ENCODE assay signal across 9 cellular contexts in the genomic region with DNA sequence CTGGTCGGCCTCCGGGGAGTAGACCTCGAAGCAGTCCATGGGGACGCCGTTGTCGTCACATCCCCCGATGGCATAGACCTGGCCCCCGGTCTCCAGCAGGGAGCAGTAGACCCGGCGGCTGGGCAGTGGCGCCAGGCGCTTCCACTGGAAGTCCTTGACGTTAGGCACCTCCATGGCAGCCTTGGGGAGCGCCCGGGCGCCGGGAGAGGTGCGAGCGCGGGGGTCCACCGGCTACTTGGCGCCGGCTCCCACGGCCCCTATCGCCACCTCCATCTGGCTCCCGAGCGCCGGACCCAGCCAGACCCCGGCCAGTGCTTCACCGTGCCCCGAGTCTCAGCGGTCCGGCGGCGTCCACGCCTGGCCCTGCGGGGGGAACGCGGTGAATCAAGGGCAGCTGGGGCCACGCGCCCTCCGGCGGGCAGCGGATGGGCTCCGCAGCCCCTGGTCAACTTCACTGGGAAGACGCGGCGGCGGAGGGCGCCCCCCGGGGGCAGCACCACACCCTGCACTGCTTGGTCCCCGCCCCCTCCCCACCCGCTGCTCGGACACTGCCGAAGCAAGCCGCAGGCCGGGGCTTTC. TPM values are rescaled to one million over a fixed set of nuclear protein-coding genes. Genes with fewer than 3 reads are reported as not detected.
DNase-seq lines count a peak whose midpoint lies in the region; ATAC-seq and TF ChIP-seq lines count a peak whose summit lies in the region.
"Had no signal": no experiment of that assay in that cellular context is flagged by ENCODE, and none has a peak within 500 bp of the region (broad histone marks: within the 10 kb centered on the region; RNA-seq: fewer than 3 reads in every experiment).

No MANE protein-coding gene starts in this region.

- no peak for TF ChIP-seq POLR2A in right lobe of liver (IDR thresholded peaks at IDR 0.05)

- intact Hi-C loops in right lobe of liver (cut with DNase I): loop anchor here in 1 of 2 donors (10.0 kb wide), 1 partner anchor 141 kb away; no protein-coding TSS in a partner anchor
- intact Hi-C loops in posterior vena cava (cut with DNase I): no loop called here

- H3K27ac ChIP-seq in right lobe of liver: no peak overlapping the region

- 28% methylated on average over 5 of the region's 57 CpGs for WGBS in right lobe of liver (ENCODE audit: insufficient coverage, low coverage, low lambda C conversion rate, missing lambda C conversion rate)

- H3K4me3 ChIP-seq in right lobe of liver: peak overlapping the region in 2 of 3 donors; percentile 8 to 20

- no peak for DNase-seq in activated naive CD4-positive, alpha-beta T cell treated with anti-CD3 and anti-CD28 coated beads, Interleukin-2, amount 50 U/mL, for 72 hours (ENCODE audit: low spot score in 2 of 2)
- no peak for DNase-seq in activated naive CD4-positive, alpha-beta T cell (lab: John Stamatoyannopoulos, UW)
- peak; percentile 24 for DNase-seq in cerebellum (ENCODE audit: low spot score)
- no peak for DNase-seq in right lobe of liver
- DNase-seq in type B pancreatic cell (ENCODE audit: extremely low spot score, unreplicated experiment): no peak
- no peak for DNase-seq in posterior vena cava (ENCODE audit: low spot score)

- H3K36me3 Mint-ChIP-seq in activated naive CD4-positive, alpha-beta T cell treated with anti-CD3 and anti-CD28 coated beads, Interleukin-2, amount 50 U/mL, for 72 hours: no peaks in the 10 kb centered on the region
- no peaks in the 10 kb centered on the region for H3K36me3 Mint-ChIP-seq in type B pancreatic cell

- ATAC-seq in activated naive CD4-positive, alpha-beta T cell treated with anti-CD3 and anti-CD28 coated beads, Interleukin-2, amount 50 U/mL, for 72 hours: peak; percentile 10 to 27
- peak; percentile 10 to 37 (median 26) for ATAC-seq in right lobe of liver
- ATAC-seq in HG03520 (IDR thresholded peaks at IDR 0.05; ENCODE audit: unreplicated experiment): no peak
- ATAC-seq in GM21381 (IDR thresholded peaks at IDR 0.05; ENCODE audit: unreplicated experiment): no peak

- H3K4me1 Mint-ChIP-seq in type B pancreatic cell (ENCODE audit: unreplicated experiment): peaks cover 8% of the 10 kb centered on the region

- peaks cover 76% of the 10 kb centered on the region for H3K27me3 Mint-ChIP-seq in type B pancreatic cell

- H3K27me3 ChIP-seq in right lobe of liver: peaks cover 0 to 16% of the 10 kb centered on the region in 2 donors

- peaks cover 0 to 2% (median 0%) of the 10 kb centered on the region in 4 donors for H3K9me3 ChIP-seq in right lobe of liver

- H3K36me3 ChIP-seq in right lobe of liver: no peaks in the 10 kb centered on the region

- no peaks in the 10 kb centered on the region for H3K9me3 Mint-ChIP-seq in activated naive CD4-positive, alpha-beta T cell treated with anti-CD3 and anti-CD28 coated beads, Interleukin-2, amount 50 U/mL, for 72 hours
- H3K9me3 Mint-ChIP-seq in type B pancreatic cell: no peaks in the 10 kb centered on the region

- peaks cover 0 to 12% (median 4%) of the 10 kb centered on the region in 4 donors for H3K4me1 ChIP-seq in right lobe of liver

- TF ChIP-seq CTCF in right lobe of liver (IDR thresholded peaks at IDR 0.05) (no peak), type B pancreatic cell (conservative IDR thresholded peaks at IDR 0.05) (peak; percentile 63)

- no peak overlapping the region for H3K27ac Mint-ChIP-seq in activated naive CD4-positive, alpha-beta T cell treated with anti-CD3 and anti-CD28 coated beads, Interleukin-2, amount 50 U/mL, for 72 hours
- no peak overlapping the region for H3K27ac Mint-ChIP-seq in type B pancreatic cell

- H3K4me3 Mint-ChIP-seq in type B pancreatic cell: no peak overlapping the region

RNA-seq across cellular contexts. Expression of gene KLHDC8A, which starts 13.2 kb away (rescaled TPM):
- total RNA-seq in activated naive CD4-positive, alpha-beta T cell treated with anti-CD3 and anti-CD28 coated beads, Interleukin-2, amount 50 U/mL, for 72 hours: not detected
- 28.9 TPM for total RNA-seq in cerebellum
- total RNA-seq in right lobe of liver: under 1 TPM in 2 of 6 experiments, not detected in 4; 0.22 to 0.44 TPM
- total RNA-seq in type B pancreatic cell (ENCODE audit: low replicate concordance): 0.50 and 3.9 TPM in 2 replicates
- total RNA-seq in posterior vena cava: under 1 TPM in 1 of 2 donors, not detected in 1; 0.83 TPM
- total RNA-seq: fibroblast of villous mesenchyme had no signal

RNA-seq across cellular contexts. Expression of gene NUAK2, which starts 22.0 kb away (rescaled TPM):
- 1 to 10 TPM; 5.9 to 6.8 TPM for total RNA-seq in activated naive CD4-positive, alpha-beta T cell treated with anti-CD3 and anti-CD28 coated beads, Interleukin-2, amount 50 U/mL, for 72 hours
- total RNA-seq in cerebellum (1.3 TPM), right lobe of liver (1 to 10 TPM in 5 of 6 experiments, under 1 TPM in 1; 0.88 to 5.1 (median 2.1) TPM), type B pancreatic cell (ENCODE audit: low replicate concordance) (13.5 and 17.7 TPM in 2 replicates), posterior vena cava (1 to 10 TPM; 1.1 to 1.5 TPM)

Comparison
In these comparisons a context has a peak if more than half of its experiments do, and no peak if none do; other contexts are left out.
1. ATAC-seq: peak in activated naive CD4-positive, alpha-beta T cell treated with anti-CD3 and anti-CD28 coated beads, Interleukin-2, amount 50 U/mL, for 72 hours (2 of 2) and right lobe of liver (4 of 4); none in HG03520 (single experiment) and GM21381 (single experiment).